ENCODE assay signal across 1 cellular context in the genomic region with DNA sequence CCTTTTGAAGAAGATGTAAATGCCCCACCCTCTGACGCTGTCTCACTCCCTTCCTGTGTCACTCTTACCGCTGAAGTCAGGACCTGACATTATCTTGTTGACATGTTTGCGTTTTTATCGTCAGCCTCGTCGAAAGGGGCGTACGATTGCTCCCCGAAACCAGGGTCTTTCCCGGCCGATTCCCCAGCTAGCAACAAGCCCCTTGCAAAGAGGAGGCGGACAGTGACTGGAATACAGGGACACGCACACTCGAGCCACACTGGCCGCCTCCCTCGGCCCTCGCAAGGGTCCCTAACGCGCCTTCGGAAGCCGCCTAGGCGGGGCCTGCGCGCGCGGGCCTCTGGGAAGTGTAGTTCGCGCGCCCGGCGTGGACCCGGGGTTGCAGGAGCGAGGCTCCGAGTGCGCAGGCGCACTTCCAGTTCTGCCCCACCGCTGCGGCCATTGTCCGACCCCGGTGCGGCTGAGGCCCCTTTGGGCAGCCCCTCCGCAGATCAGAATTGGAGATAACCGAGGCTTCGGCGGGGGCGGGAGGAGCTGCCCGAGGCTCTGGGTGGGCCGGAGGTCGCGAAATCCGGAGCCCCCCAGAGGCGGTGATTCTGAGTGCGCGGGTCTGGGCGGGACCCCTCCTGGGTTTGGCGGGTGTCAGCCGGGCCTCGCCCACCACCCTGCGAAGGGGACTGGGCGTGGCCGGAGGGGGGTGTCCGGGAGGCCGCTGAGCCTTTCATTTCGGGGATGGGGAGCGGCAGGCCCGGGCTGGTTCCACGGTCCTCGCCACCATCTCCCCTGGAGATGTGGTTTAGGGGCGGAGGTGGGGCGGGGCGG.
TF ChIP-seq lines count a peak whose summit lies in the region.

A gene (plus strand): TSS at position 412 of the 822 bp plus-strand sequence. CDS start 502 bp downstream, outside the sequence.

TF ChIP-seq in WTC11, 78 proteins besides CTCF, POLR2A, EP300 and RAD21 (continued from another document):
- TF ChIP-seq, protein P1, sequence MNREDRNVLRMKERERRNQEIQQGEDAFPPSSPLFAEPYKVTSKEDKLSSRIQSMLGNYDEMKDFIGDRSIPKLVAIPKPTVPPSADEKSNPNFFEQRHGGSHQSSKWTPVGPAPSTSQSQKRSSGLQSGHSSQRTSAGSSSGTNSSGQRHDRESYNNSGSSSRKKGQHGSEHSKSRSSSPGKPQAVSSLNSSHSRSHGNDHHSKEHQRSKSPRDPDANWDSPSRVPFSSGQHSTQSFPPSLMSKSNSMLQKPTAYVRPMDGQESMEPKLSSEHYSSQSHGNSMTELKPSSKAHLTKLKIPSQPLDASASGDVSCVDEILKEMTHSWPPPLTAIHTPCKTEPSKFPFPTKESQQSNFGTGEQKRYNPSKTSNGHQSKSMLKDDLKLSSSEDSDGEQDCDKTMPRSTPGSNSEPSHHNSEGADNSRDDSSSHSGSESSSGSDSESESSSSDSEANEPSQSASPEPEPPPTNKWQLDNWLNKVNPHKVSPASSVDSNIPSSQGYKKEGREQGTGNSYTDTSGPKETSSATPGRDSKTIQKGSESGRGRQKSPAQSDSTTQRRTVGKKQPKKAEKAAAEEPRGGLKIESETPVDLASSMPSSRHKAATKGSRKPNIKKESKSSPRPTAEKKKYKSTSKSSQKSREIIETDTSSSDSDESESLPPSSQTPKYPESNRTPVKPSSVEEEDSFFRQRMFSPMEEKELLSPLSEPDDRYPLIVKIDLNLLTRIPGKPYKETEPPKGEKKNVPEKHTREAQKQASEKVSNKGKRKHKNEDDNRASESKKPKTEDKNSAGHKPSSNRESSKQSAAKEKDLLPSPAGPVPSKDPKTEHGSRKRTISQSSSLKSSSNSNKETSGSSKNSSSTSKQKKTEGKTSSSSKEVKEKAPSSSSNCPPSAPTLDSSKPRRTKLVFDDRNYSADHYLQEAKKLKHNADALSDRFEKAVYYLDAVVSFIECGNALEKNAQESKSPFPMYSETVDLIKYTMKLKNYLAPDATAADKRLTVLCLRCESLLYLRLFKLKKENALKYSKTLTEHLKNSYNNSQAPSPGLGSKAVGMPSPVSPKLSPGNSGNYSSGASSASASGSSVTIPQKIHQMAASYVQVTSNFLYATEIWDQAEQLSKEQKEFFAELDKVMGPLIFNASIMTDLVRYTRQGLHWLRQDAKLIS (CRISPR knock-in tag; IDR thresholded peaks at IDR 0.05; ENCODE audit: borderline replicate concordance): no peak
- no peak for TF ChIP-seq JAZF1 (CRISPR knock-in tag; IDR thresholded peaks at IDR 0.05)
- no peak for TF ChIP-seq ZNF263 (CRISPR knock-in tag; IDR thresholded peaks at IDR 0.05; ENCODE audit: low read depth)
- TF ChIP-seq ZNF671 (CRISPR knock-in tag; IDR thresholded peaks at IDR 0.05): no peak
- no peak; the same call in 1 of the 2 replicates for TF ChIP-seq SMAD3 (CRISPR knock-in tag; IDR thresholded peaks at IDR 0.05; ENCODE audit: borderline replicate concordance)
- no peak for TF ChIP-seq ZNF138 (CRISPR knock-in tag; conservative IDR thresholded peaks at IDR 0.05)
- TF ChIP-seq CBFB (CRISPR knock-in tag; IDR thresholded peaks at IDR 0.05; ENCODE audit: low read depth): no peak
- TF ChIP-seq ATF1 (CRISPR knock-in tag; IDR thresholded peaks at IDR 0.05): no peak
- no peak for TF ChIP-seq OVOL2 (CRISPR knock-in tag; IDR thresholded peaks at IDR 0.05; ENCODE audit: borderline replicate concordance)
- 0 out of 2 replicates have a peak, but pooled peaks have one; percentile 65 for TF ChIP-seq FOXK1 (CRISPR knock-in tag; IDR thresholded peaks at IDR 0.05)
- TF ChIP-seq ZNF232 (CRISPR knock-in tag; IDR thresholded peaks at IDR 0.05): no peak
- TF ChIP-seq, protein P2, sequence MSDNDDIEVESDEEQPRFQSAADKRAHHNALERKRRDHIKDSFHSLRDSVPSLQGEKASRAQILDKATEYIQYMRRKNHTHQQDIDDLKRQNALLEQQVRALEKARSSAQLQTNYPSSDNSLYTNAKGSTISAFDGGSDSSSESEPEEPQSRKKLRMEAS (CRISPR knock-in tag; IDR thresholded peaks at IDR 0.05): peak; percentile 41; the same call in 1 of the 2 replicates
- TF ChIP-seq SP1 (CRISPR knock-in tag; conservative IDR thresholded peaks at IDR 0.05): peak; percentile 45
- TF ChIP-seq ZBTB21 (CRISPR knock-in tag; IDR thresholded peaks at IDR 0.05; ENCODE audit: borderline replicate concordance): no peak
- no peak for TF ChIP-seq SOX15 (CRISPR knock-in tag; IDR thresholded peaks at IDR 0.05)
- TF ChIP-seq, protein P3, sequence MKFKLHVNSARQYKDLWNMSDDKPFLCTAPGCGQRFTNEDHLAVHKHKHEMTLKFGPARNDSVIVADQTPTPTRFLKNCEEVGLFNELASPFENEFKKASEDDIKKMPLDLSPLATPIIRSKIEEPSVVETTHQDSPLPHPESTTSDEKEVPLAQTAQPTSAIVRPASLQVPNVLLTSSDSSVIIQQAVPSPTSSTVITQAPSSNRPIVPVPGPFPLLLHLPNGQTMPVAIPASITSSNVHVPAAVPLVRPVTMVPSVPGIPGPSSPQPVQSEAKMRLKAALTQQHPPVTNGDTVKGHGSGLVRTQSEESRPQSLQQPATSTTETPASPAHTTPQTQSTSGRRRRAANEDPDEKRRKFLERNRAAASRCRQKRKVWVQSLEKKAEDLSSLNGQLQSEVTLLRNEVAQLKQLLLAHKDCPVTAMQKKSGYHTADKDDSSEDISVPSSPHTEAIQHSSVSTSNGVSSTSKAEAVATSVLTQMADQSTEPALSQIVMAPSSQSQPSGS (CRISPR knock-in tag; IDR thresholded peaks at IDR 0.05; ENCODE audit: borderline replicate concordance, low read depth): no peak
- TF ChIP-seq, protein P4, sequence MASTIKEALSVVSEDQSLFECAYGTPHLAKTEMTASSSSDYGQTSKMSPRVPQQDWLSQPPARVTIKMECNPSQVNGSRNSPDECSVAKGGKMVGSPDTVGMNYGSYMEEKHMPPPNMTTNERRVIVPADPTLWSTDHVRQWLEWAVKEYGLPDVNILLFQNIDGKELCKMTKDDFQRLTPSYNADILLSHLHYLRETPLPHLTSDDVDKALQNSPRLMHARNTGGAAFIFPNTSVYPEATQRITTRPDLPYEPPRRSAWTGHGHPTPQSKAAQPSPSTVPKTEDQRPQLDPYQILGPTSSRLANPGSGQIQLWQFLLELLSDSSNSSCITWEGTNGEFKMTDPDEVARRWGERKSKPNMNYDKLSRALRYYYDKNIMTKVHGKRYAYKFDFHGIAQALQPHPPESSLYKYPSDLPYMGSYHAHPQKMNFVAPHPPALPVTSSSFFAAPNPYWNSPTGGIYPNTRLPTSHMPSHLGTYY (CRISPR knock-in tag; IDR thresholded peaks at IDR 0.05): no peak
- no peak for TF ChIP-seq MYBL2 (CRISPR knock-in tag; IDR thresholded peaks at IDR 0.05)
- TF ChIP-seq ETV6 (CRISPR knock-in tag; IDR thresholded peaks at IDR 0.05): peak; percentile 23; the same call in 1 of the 2 replicates
- TF ChIP-seq, protein P5, sequence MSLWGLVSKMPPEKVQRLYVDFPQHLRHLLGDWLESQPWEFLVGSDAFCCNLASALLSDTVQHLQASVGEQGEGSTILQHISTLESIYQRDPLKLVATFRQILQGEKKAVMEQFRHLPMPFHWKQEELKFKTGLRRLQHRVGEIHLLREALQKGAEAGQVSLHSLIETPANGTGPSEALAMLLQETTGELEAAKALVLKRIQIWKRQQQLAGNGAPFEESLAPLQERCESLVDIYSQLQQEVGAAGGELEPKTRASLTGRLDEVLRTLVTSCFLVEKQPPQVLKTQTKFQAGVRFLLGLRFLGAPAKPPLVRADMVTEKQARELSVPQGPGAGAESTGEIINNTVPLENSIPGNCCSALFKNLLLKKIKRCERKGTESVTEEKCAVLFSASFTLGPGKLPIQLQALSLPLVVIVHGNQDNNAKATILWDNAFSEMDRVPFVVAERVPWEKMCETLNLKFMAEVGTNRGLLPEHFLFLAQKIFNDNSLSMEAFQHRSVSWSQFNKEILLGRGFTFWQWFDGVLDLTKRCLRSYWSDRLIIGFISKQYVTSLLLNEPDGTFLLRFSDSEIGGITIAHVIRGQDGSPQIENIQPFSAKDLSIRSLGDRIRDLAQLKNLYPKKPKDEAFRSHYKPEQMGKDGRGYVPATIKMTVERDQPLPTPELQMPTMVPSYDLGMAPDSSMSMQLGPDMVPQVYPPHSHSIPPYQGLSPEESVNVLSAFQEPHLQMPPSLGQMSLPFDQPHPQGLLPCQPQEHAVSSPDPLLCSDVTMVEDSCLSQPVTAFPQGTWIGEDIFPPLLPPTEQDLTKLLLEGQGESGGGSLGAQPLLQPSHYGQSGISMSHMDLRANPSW (CRISPR knock-in tag; conservative IDR thresholded peaks at IDR 0.05; ENCODE audit: low read depth): no peak
- TF ChIP-seq, protein P6, sequence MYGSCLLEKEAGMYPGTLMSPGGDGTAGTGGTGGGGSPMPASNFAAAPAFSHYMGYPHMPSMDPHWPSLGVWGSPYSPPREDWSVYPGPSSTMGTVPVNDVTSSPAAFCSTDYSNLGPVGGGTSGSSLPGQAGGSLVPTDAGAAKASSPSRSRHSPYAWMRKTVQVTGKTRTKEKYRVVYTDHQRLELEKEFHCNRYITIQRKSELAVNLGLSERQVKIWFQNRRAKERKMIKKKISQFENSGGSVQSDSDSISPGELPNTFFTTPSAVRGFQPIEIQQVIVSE (CRISPR knock-in tag; IDR thresholded peaks at IDR 0.05; ENCODE audit: borderline replicate concordance): no peak
- TF ChIP-seq EMX1 (CRISPR knock-in tag; IDR thresholded peaks at IDR 0.05): no peak
- TF ChIP-seq NFATC4 (CRISPR knock-in tag; IDR thresholded peaks at IDR 0.05): no peak
- TF ChIP-seq NFE2L1 (CRISPR knock-in tag; IDR thresholded peaks at IDR 0.05): no peak
- peak; percentile 88 for TF ChIP-seq GABPB1 (CRISPR knock-in tag; IDR thresholded peaks at IDR 0.05)
- TF ChIP-seq FOXP1 (CRISPR knock-in tag; IDR thresholded peaks at IDR 0.05; ENCODE audit: borderline replicate concordance): no peak
